Comparison of ENCODE assay signal across 34 cellular contexts in genomic region chr10:78614744-78615143, GRCh38.
"Had no signal": no experiment of that assay in that cellular context is flagged by ENCODE, and none has a peak within 500 bp of the region (broad histone marks: within the 10 kb centered on the region; RNA-seq: fewer than 3 reads in every experiment).

No MANE protein-coding gene starts in this region.

- H3K4me3 ChIP-seq: ascending aorta, cardiac muscle cell had no signal

- H3K4me1 Mint-ChIP-seq: activated CD4-positive, alpha-beta memory T cell treated with anti-CD3 and anti-CD28 coated beads, Interleukin-2, amount 10 ng/mL, durations not matched to agents 7 days and 5 days; activated CD4-positive, alpha-beta T cell treated with anti-CD3 and anti-CD28 coated beads for 36 hours; activated CD4-positive, alpha-beta T cell treated with anti-CD3 and anti-CD28 coated beads, Interleukin-2, amount 10 ng/mL, durations not matched to agents 7 days and 5 days; activated naive CD4-positive, alpha-beta T cell treated with anti-CD3 and anti-CD28 coated beads, Interleukin-2, amount 10 ng/mL, durations not matched to agents 7 days and 5 days; activated naive CD4-positive, alpha-beta T cell treated with anti-CD3 and anti-CD28 coated beads, Interleukin-2, amount 50 U/mL, for 24 hours; activated naive CD8-positive, alpha-beta T cell treated with anti-CD3 and anti-CD28 coated beads, Interleukin-2, amount 10 ng/mL, durations not matched to agents 7 days and 5 days; central memory CD8-positive, alpha-beta T cell; WTC11 had no signal

- H3K27me3 ChIP-seq: ascending aorta, cardiac muscle cell had no signal

- H3K4me1 ChIP-seq: ascending aorta had no signal

- H3K27ac ChIP-seq: ascending aorta, cardiac muscle cell, WERI-Rb-1 had no signal

- ATAC-seq: activated CD4-positive, alpha-beta T cell treated with anti-CD3 and anti-CD28 coated beads for 36 hours; activated CD4-positive, CD25-positive, alpha-beta regulatory T cell treated with anti-CD3 and anti-CD28 coated beads, Interleukin-2, amount 50 U/mL, for 24 hours; activated CD8-positive, alpha-beta T cell treated with anti-CD3 and anti-CD28 coated beads, Interleukin-2, amount 10 ng/mL, durations not matched to agents 7 days and 5 days; activated naive CD8-positive, alpha-beta T cell treated with anti-CD3 and anti-CD28 coated beads, Interleukin-2, amount 50 U/mL, for 24 hours; WTC11 had no signal

- H3K4me3 Mint-ChIP-seq: activated CD4-positive, alpha-beta memory T cell treated with anti-CD3 and anti-CD28 coated beads, Interleukin-2, amount 10 ng/mL, durations not matched to agents 7 days and 5 days; activated CD4-positive, alpha-beta T cell treated with anti-CD3 and anti-CD28 coated beads for 36 hours; activated CD4-positive, alpha-beta T cell treated with anti-CD3 and anti-CD28 coated beads, Interleukin-2, amount 10 ng/mL, durations not matched to agents 7 days and 5 days; activated CD8-positive, alpha-beta T cell treated with anti-CD3 and anti-CD28 coated beads, Interleukin-2, amount 10 ng/mL, durations not matched to agents 7 days and 5 days; activated naive CD4-positive, alpha-beta T cell treated with anti-CD3 and anti-CD28 coated beads, Interleukin-2, amount 10 ng/mL, durations not matched to agents 7 days and 5 days; activated naive CD4-positive, alpha-beta T cell treated with anti-CD3 and anti-CD28 coated beads, Interleukin-2, amount 50 U/mL, for 24 hours; activated naive CD8-positive, alpha-beta T cell; activated naive CD8-positive, alpha-beta T cell treated with anti-CD3 and anti-CD28 coated beads, Interleukin-2, amount 10 ng/mL, durations not matched to agents 7 days and 5 days; activated naive CD8-positive, alpha-beta T cell treated with anti-CD3 and anti-CD28 coated beads, Interleukin-2, amount 50 U/mL, for 24 hours; activated T-cell treated with anti-CD3 and anti-CD28 coated beads, Interleukin-2, amount 50 U/mL, for 24 hours; brain; central memory CD8-positive, alpha-beta T cell; T-helper 1 cell treated with Interleukin-12 subunit alpha and Interleukin-12 subunit beta and Interleukin-4 antibody, amounts not matched to agents 30 μg/mL and 1 μg/mL, for 36 hours; T-helper 2 cell treated with Interferon-gamma antibody and Interleukin-4, amounts not matched to agents 5 μg/mL and 100 μg/mL, for 36 hours; WTC11 had no signal

- DNase-seq: activated CD4-positive, alpha-beta memory T cell treated with anti-CD3 and anti-CD28 coated beads, Interleukin-2, amount 10 ng/mL, durations not matched to agents 7 days and 5 days; activated CD4-positive, alpha-beta T cell treated with anti-CD3 and anti-CD28 coated beads for 1 hour; activated CD4-positive, alpha-beta T cell treated with anti-CD3 and anti-CD28 coated beads for 36 hours; activated CD4-positive, alpha-beta T cell treated with anti-CD3 and anti-CD28 coated beads for 48 hours; activated CD4-positive, alpha-beta T cell treated with anti-CD3 and anti-CD28 coated beads, Interleukin-2, amount 10 ng/mL, durations not matched to agents 7 days and 5 days; activated CD4-positive, alpha-beta T cell treated with anti-CD3 and anti-CD28 coated beads, Interleukin-2, amount 50 U/mL, for 48 hours; activated CD4-positive, CD25-positive, alpha-beta regulatory T cell; activated CD8-positive, alpha-beta memory T cell treated with anti-CD3 and anti-CD28 coated beads, Interleukin-2, amount 50 U/mL, for 4 hours; activated CD8-positive, alpha-beta T cell treated with anti-CD3 and anti-CD28 coated beads, Interleukin-2, amount 10 ng/mL, durations not matched to agents 7 days and 5 days; activated effector memory CD4-positive, alpha-beta T cell treated with Interleukin-2 at 50 U/mL for 16 hours; activated gamma-delta T cell; activated naive CD4-positive, alpha-beta T cell treated with anti-CD3 and anti-CD28 coated beads, Interleukin-2, amount 10 ng/mL, durations not matched to agents 7 days and 5 days; activated naive CD4-positive, alpha-beta T cell treated with Interleukin-2 at 50 U/mL for 16 hours; activated naive CD8-positive, alpha-beta T cell treated with anti-CD3 and anti-CD28 coated beads, Interleukin-2, amount 10 ng/mL, durations not matched to agents 7 days and 5 days; activated naive CD8-positive, alpha-beta T cell treated with anti-CD3 and anti-CD28 coated beads, Interleukin-2, amount 50 U/mL, for 24 hours; activated T-cell treated with anti-CD3 and anti-CD28 coated beads, Interleukin-2, amount 50 U/mL, for 24 hours; activated T-cell treated with anti-CD3 and anti-CD28 coated beads, Interleukin-2, amount 50 U/mL, for 48 hours; cerebellar nuclear complex; T-helper 1 cell; T-helper 2 cell; T-helper 9 cell; WERI-Rb-1 had no signal

- H3K27ac Mint-ChIP-seq: activated CD4-positive, alpha-beta memory T cell treated with anti-CD3 and anti-CD28 coated beads, Interleukin-2, amount 10 ng/mL, durations not matched to agents 7 days and 5 days; activated CD4-positive, alpha-beta T cell treated with anti-CD3 and anti-CD28 coated beads for 36 hours; activated CD4-positive, alpha-beta T cell treated with anti-CD3 and anti-CD28 coated beads, Interleukin-2, amount 10 ng/mL, durations not matched to agents 7 days and 5 days; activated CD8-positive, alpha-beta T cell treated with anti-CD3 and anti-CD28 coated beads, Interleukin-2, amount 10 ng/mL, durations not matched to agents 7 days and 5 days; activated naive CD4-positive, alpha-beta T cell treated with anti-CD3 and anti-CD28 coated beads, Interleukin-2, amount 10 ng/mL, durations not matched to agents 7 days and 5 days; activated naive CD4-positive, alpha-beta T cell treated with anti-CD3 and anti-CD28 coated beads, Interleukin-2, amount 50 U/mL, for 24 hours; activated naive CD8-positive, alpha-beta T cell; activated naive CD8-positive, alpha-beta T cell treated with anti-CD3 and anti-CD28 coated beads, Interleukin-2, amount 10 ng/mL, durations not matched to agents 7 days and 5 days; activated naive CD8-positive, alpha-beta T cell treated with anti-CD3 and anti-CD28 coated beads, Interleukin-2, amount 50 U/mL, for 24 hours; activated T-cell treated with anti-CD3 and anti-CD28 coated beads, Interleukin-2, amount 50 U/mL, for 24 hours; activated T-helper 2 cell treated with anti-CD3 and anti-CD28 coated beads, Interferon-gamma antibody, Interleukin-2, Interleukin-4, amounts not matched to agents 10 μg/mL and 5 μg/mL and 100 μg/mL, durations not matched to agents 14 hours and 24 hours and 36 hours; T-helper 1 cell treated with Interleukin-12 subunit alpha and Interleukin-12 subunit beta and Interleukin-4 antibody, amounts not matched to agents 30 μg/mL and 1 μg/mL, for 36 hours; T-helper 2 cell treated with Interferon-gamma antibody and Interleukin-4, amounts not matched to agents 5 μg/mL and 100 μg/mL, for 36 hours; WTC11 had no signal

- H3K36me3 Mint-ChIP-seq: activated naive CD4-positive, alpha-beta T cell treated with anti-CD3 and anti-CD28 coated beads, Interleukin-2, amount 10 ng/mL, durations not matched to agents 7 days and 5 days; activated naive CD8-positive, alpha-beta T cell treated with anti-CD3 and anti-CD28 coated beads, Interleukin-2, amount 10 ng/mL, durations not matched to agents 7 days and 5 days; brain; WTC11 had no signal

- H3K36me3 ChIP-seq: ascending aorta, cardiac muscle cell, WERI-Rb-1 had no signal

- FAIRE-seq: bronchial epithelial cell had no signal
